In genomic region chr3:72278349-72279067, GRCh38 we compare ENCODE assay signal across 22 cellular contexts.
DNase-seq lines count a peak whose midpoint lies in the region; ATAC-seq, FAIRE-seq and TF ChIP-seq lines count a peak whose summit lies in the region.
"Had no signal": no experiment of that assay in that cellular context is flagged by ENCODE, and none has a peak within 500 bp of the region (broad histone marks: within the 10 kb centered on the region; RNA-seq: fewer than 3 reads in every experiment).

No MANE protein-coding gene starts in this region.

- no peaks in the 10 kb centered on the region for H3K9me3 Mint-ChIP-seq in activated naive CD8-positive, alpha-beta T cell (ENCODE audit: low read depth)
- peaks cover 7% of the 10 kb centered on the region for H3K9me3 Mint-ChIP-seq in activated naive CD8-positive, alpha-beta T cell treated with anti-CD3 and anti-CD28 coated beads, Interleukin-2, amount 50 U/mL, for 24 hours

- no peak for FAIRE-seq in H1 (lab: Jason Lieb, UNC)
- FAIRE-seq: G401.6, GM12892 had no signal

- H3K18ac ChIP-seq in H1 (ENCODE audit: extremely low read depth, low read length) = no peak overlapping the region

- H3K36me3 Mint-ChIP-seq in activated naive CD8-positive, alpha-beta T cell = peaks cover 2% of the 10 kb centered on the region
- H3K36me3 Mint-ChIP-seq in activated naive CD8-positive, alpha-beta T cell treated with anti-CD3 and anti-CD28 coated beads, Interleukin-2, amount 50 U/mL, for 24 hours (ENCODE audit: low read depth) = peaks cover 2% of the 10 kb centered on the region
- H3K36me3 Mint-ChIP-seq: CD8-positive, alpha-beta T cell had no signal

- H3K4me1 ChIP-seq in H1 (replicated peaks in 1 of 4; ENCODE audit: control insufficient read depth in 3 of 4, insufficient read depth in 4 of 4, low read length in 3 of 4) (peaks cover 0 to 3% (median under 1%) of the 10 kb centered on the region in 4 experiments; a peak in 3 of 7 replicates), prostate gland (replicated peaks) (peaks cover 10% of the 10 kb centered on the region), suprapubic skin (peaks cover 25% of the 10 kb centered on the region)

- no peak for ATAC-seq in activated naive CD8-positive, alpha-beta T cell treated with anti-CD3 and anti-CD28 coated beads, Interleukin-2, amount 50 U/mL, for 24 hours
- no peak for ATAC-seq in sciatic nerve
- ATAC-seq in GM18517 (IDR thresholded peaks at IDR 0.05; ENCODE audit: unreplicated experiment) = no peak
- ATAC-seq: CD8-positive, alpha-beta T cell had no signal

- H3K27ac ChIP-seq in H1 (ENCODE audit: low read depth, low read length) = no peak overlapping the region
- H3K27ac ChIP-seq in prostate gland = peak overlapping the region; percentile 38 to 70
- no peak overlapping the region for H3K27ac ChIP-seq in suprapubic skin
- H3K27ac ChIP-seq: 22Rv1; BLaER1 treated with 17β-estradiol and CSF1 and Interleukin-3, amounts not matched to agents 10 nM and 100 nM; RWPE1; SK-N-MC had no signal

- TF ChIP-seq POLR2A in H1 (IDR thresholded peaks at IDR 0.05; ENCODE audit: control extremely low read depth in 1 of 2, low read depth in 2 of 2, low read length in 2 of 2) (no peak), prostate gland (IDR thresholded peaks at IDR 0.05) (no peak), suprapubic skin (IDR thresholded peaks at IDR 0.05) (no peak)

- no peak overlapping the region for H3K4ac ChIP-seq in H1 (replicated peaks; ENCODE audit: insufficient read length, low read depth, low read length)

- no peak overlapping the region for H2BK20ac ChIP-seq in H1 (ENCODE audit: low read length)

- no peak for TF ChIP-seq EP300 in H1 (IDR thresholded peaks at IDR 0.05; ENCODE audit: borderline replicate concordance in 1 of 2, low read depth in 2 of 2, low read length in 2 of 2)
- no peak for TF ChIP-seq EP300 in suprapubic skin (IDR thresholded peaks at IDR 0.05)

- no peak overlapping the region for H2BK12ac ChIP-seq in H1 (ENCODE audit: low read depth, low read length)

- peaks cover 16% of the 10 kb centered on the region for H3K4me1 Mint-ChIP-seq in activated naive CD8-positive, alpha-beta T cell (ENCODE audit: low read depth)
- peaks cover 17% of the 10 kb centered on the region for H3K4me1 Mint-ChIP-seq in activated naive CD8-positive, alpha-beta T cell treated with anti-CD3 and anti-CD28 coated beads, Interleukin-2, amount 50 U/mL, for 24 hours

- H3K14ac ChIP-seq in H1 (ENCODE audit: insufficient read length) = no peak overlapping the region

- no peak overlapping the region for H2BK5ac ChIP-seq in H1 (ENCODE audit: low read depth, low read length)

- CTCF ChIA-PET in H1 (lab: Charles Lee; ENCODE audit: partially characterized antibody) = interaction anchor here (1.0 to 1.5 kb wide), 2 partner anchors 13 to 611 kb away, joined by 3 to 4 read pairs; no protein-coding TSS in a partner anchor

- H3K23ac ChIP-seq in H1 (ENCODE audit: insufficient read length) = no peak overlapping the region

- TF ChIP-seq CTCF in H1 (IDR thresholded peaks at IDR 0.05; ENCODE audit: control extremely low read depth in 1 of 3, insufficient read depth in 1 of 3, low read depth in 1 of 3, low read length in 3 of 3) (no peak), prostate gland (IDR thresholded peaks at IDR 0.05) (no peak), suprapubic skin (IDR thresholded peaks at IDR 0.05) (no peak)

- H2BK120ac ChIP-seq in H1 (replicated peaks; ENCODE audit: low read depth, low read length) = no peak overlapping the region

- no peaks in the 10 kb centered on the region for H3K36me3 ChIP-seq in H1 (ENCODE audit: control insufficient read depth in 2 of 4, insufficient read depth in 4 of 4, low read length in 3 of 4)
- no peaks in the 10 kb centered on the region for H3K36me3 ChIP-seq in prostate gland
- no peaks in the 10 kb centered on the region for H3K36me3 ChIP-seq in suprapubic skin
- H3K36me3 ChIP-seq: BLaER1 treated with 17β-estradiol and CSF1 and Interleukin-3, amounts not matched to agents 10 nM and 100 nM had no signal

- H3K4me3 ChIP-seq in H1 (ENCODE audit: extremely low read depth in 1 of 4, insufficient read depth in 2 of 4, low read depth in 3 of 4, low read length in 4 of 4) = no peak overlapping the region
- H3K4me3 ChIP-seq in prostate gland = no peak overlapping the region
- H3K4me3 ChIP-seq in suprapubic skin = no peak overlapping the region
- H3K4me3 ChIP-seq: BLaER1 treated with 17β-estradiol and CSF1 and Interleukin-3, amounts not matched to agents 10 nM and 100 nM; SK-N-MC had no signal

- H3K27me3 Mint-ChIP-seq in activated naive CD8-positive, alpha-beta T cell = no peaks in the 10 kb centered on the region
- H3K27me3 Mint-ChIP-seq in activated naive CD8-positive, alpha-beta T cell treated with anti-CD3 and anti-CD28 coated beads, Interleukin-2, amount 50 U/mL, for 24 hours = peaks cover 3% of the 10 kb centered on the region

- no peak overlapping the region for H4K8ac ChIP-seq in H1 (ENCODE audit: extremely low read depth, insufficient read depth, low read length)

- H4K5ac ChIP-seq in H1 (ENCODE audit: insufficient read length, low read depth, low read length) = no peak overlapping the region

- intact Hi-C loops in prostate gland (cut with DNase I) = loop anchor here (5.0 to 10.0 kb wide), 4 partner anchors 46 to 546 kb away; partner anchors contain the start of gene RYBP
- intact Hi-C loops in sciatic nerve (cut with DNase I) = no loop called here

- no peak overlapping the region for H4K91ac ChIP-seq in H1 (replicated peaks; ENCODE audit: insufficient read length, low read length)

- H3K9ac ChIP-seq in H1 (replicated peaks in 1 of 4; ENCODE audit: extremely low read depth in 1 of 4, low read depth in 3 of 4, low read length in 3 of 4) = no peak overlapping the region
- H3K9ac ChIP-seq: BLaER1 treated with 17β-estradiol and CSF1 and Interleukin-3, amounts not matched to agents 10 nM and 100 nM had no signal

- no peak for TF ChIP-seq RAD21 in H1 (IDR thresholded peaks at IDR 0.05 in 1 of 2, conservative IDR thresholded peaks at IDR 0.05 in 1 of 2; ENCODE audit: low read depth in 2 of 2, low read length in 2 of 2)

- no peak overlapping the region for H2BK15ac ChIP-seq in H1 (ENCODE audit: low read length)

- H3K4me2 ChIP-seq in H1 (ENCODE audit: insufficient read depth in 1 of 2, low read depth in 2 of 2, low read length in 2 of 2) = no peak overlapping the region

- no peaks in the 10 kb centered on the region; the same call in 1 of the 2 replicates for H3K23me2 ChIP-seq in H1 (ENCODE audit: low read depth, low read length)

- no peaks in the 10 kb centered on the region for H3K79me2 ChIP-seq in H1 (ENCODE audit: control insufficient read depth in 1 of 2, insufficient read depth in 2 of 2, low read length in 2 of 2)

- no peaks in the 10 kb centered on the region for H3K27me3 ChIP-seq in H1 (replicated peaks in 1 of 4; ENCODE audit: control insufficient read depth in 3 of 4, extremely low read depth in 1 of 4, insufficient read depth in 3 of 4, low read length in 3 of 4)
- no peaks in the 10 kb centered on the region for H3K27me3 ChIP-seq in prostate gland (replicated peaks; ENCODE audit: insufficient read depth)
- H3K27me3 ChIP-seq in suprapubic skin = no peaks in the 10 kb centered on the region

- no peak overlapping the region for H3K4me3 Mint-ChIP-seq in activated naive CD8-positive, alpha-beta T cell
- H3K4me3 Mint-ChIP-seq in activated naive CD8-positive, alpha-beta T cell treated with anti-CD3 and anti-CD28 coated beads, Interleukin-2, amount 50 U/mL, for 24 hours = no peak overlapping the region
- H3K4me3 Mint-ChIP-seq: CD8-positive, alpha-beta T cell had no signal

- peak overlapping the region; percentile 25 for H3K27ac Mint-ChIP-seq in activated naive CD8-positive, alpha-beta T cell
- no peak overlapping the region for H3K27ac Mint-ChIP-seq in activated naive CD8-positive, alpha-beta T cell treated with anti-CD3 and anti-CD28 coated beads, Interleukin-2, amount 50 U/mL, for 24 hours
- H3K27ac Mint-ChIP-seq: CD8-positive, alpha-beta T cell had no signal

- H3K9me3 ChIP-seq in H1 (ENCODE audit: insufficient read depth in 2 of 2, low read depth in 1 of 2, low read length in 1 of 2) = no peaks in the 10 kb centered on the region
- H3K9me3 ChIP-seq in prostate gland = no peaks in the 10 kb centered on the region
- no peaks in the 10 kb centered on the region for H3K9me3 ChIP-seq in suprapubic skin

- no peak for DNase-seq in activated naive CD8-positive, alpha-beta T cell treated with anti-CD3 and anti-CD28 coated beads, Interleukin-2, amount 50 U/mL, for 24 hours
- DNase-seq in H1 (ENCODE audit: low read depth in 1 of 2, low spot score in 2 of 2) (no peak), prostate gland (ENCODE audit: low spot score) (no peak), foreskin melanocyte (no peak), sciatic nerve (ENCODE audit: low spot score) (no peak), suprapubic skin (ENCODE audit: low spot score in 2 of 2) (no peak)
- DNase-seq: CD8-positive, alpha-beta T cell; Kasumi-1; NCI-H1417; NCI-H1694 treated with DMSO at 0.1 percent for 48 hours; NCI-H2107; NCI-H446 treated with DMSO at 0.1 percent for 48 hours; NK-92 treated with Interleukin-12 subunit alpha and Interleukin-12 subunit beta, amount 100 ng/mL, for 24 hours; SHP77 treated with DMSO at 0.1 percent for 48 hours had no signal

- no peaks in the 10 kb centered on the region for H3K79me1 ChIP-seq in H1 (ENCODE audit: low read depth, low read length)

- POLR2A ChIA-PET in H1 (lab: Charles Lee; ENCODE audit: partially characterized antibody) = interaction anchor here (1.3 kb wide), 1 partner anchor 8 kb away, joined by 3 read pairs; no protein-coding TSS in a partner anchor

- H2AFZ ChIP-seq in H1 (ENCODE audit: low read length) = no peak overlapping the region

- WGBS in H1 (ENCODE audit: extremely low coverage in 1 of 2, insufficient coverage in 1 of 2, insufficient read length in 1 of 2, insufficient replicate concordance in 2 of 2, low coverage in 1 of 2, low lambda C conversion rate in 2 of 2, missing lambda C conversion rate in 1 of 2), 2 experiments = 85% methylated on average over 3 of the region's 3 CpGs; no CpG with 5 or more reads in 1 of the 2 experiments
- WGBS in prostate gland = 35% methylated on average over 3 of the region's 3 CpGs
- 75% methylated on average over 3 of the region's 3 CpGs for WGBS in suprapubic skin

- H2AK5ac ChIP-seq in H1 (ENCODE audit: low read depth, low read length) = no peak overlapping the region

- no peaks in the 10 kb centered on the region for H4K20me1 ChIP-seq in H1 (replicated peaks in 1 of 2; ENCODE audit: control insufficient read depth in 1 of 2, insufficient read depth in 2 of 2, low read length in 2 of 2)

- H3K56ac ChIP-seq in H1 (replicated peaks; ENCODE audit: insufficient read length, low read depth, low read length) = no peak overlapping the region

TF ChIP-seq in H1, 55 proteins besides CTCF, POLR2A, EP300 and RAD21:
- no peak for TF ChIP-seq BRCA1 (IDR thresholded peaks at IDR 0.05; ENCODE audit: low read depth, low read length)
- no peak for TF ChIP-seq GABPA (IDR thresholded peaks at IDR 0.05; ENCODE audit: borderline replicate concordance, insufficient read depth, low read length)
- 0 out of 2 replicates have a peak, but pooled peaks have one; percentile 38 for TF ChIP-seq KDM1A (IDR thresholded peaks at IDR 0.05; ENCODE audit: borderline replicate concordance, low read length)
- TF ChIP-seq BCL11A (IDR thresholded peaks at IDR 0.05; ENCODE audit: low read depth in 2 of 2, low read length in 2 of 2) = no peak
TF ChIP-seq in H1: peak in this region for 1.

Comparison
In these comparisons a context has a peak if more than half of its experiments do, and no peak if none do; other contexts are left out.
1. H3K27ac ChIP-seq: peak in prostate gland (2 of 2); none in H1 (single experiment) and suprapubic skin (single experiment).